ENCODE assay signal across 12 cellular contexts in genomic region chrX:70219938-70220764, GRCh38. TPM values are rescaled to one million over a fixed set of nuclear protein-coding genes. Genes with fewer than 3 reads are reported as not detected.
DNase-seq lines count a peak whose midpoint lies in the region; TF ChIP-seq lines count a peak whose summit lies in the region.
"Had no signal": no experiment of that assay in that cellular context is flagged by ENCODE, and none has a peak within 500 bp of the region (broad histone marks: within the 10 kb centered on the region; RNA-seq: fewer than 3 reads in every experiment).

No MANE protein-coding gene starts in this region.

- peak overlapping the region in 3 of 5 donors; percentile 20 to 59 (median 53) for H3K27ac ChIP-seq in adrenal gland
- H3K27ac ChIP-seq: SK-N-MC had no signal

- 40 to 51% (median 48%) methylated on average over 4 to 5 of the region's 5 CpGs for WGBS in adrenal gland, 4 donors

- H3K9me3 ChIP-seq in adrenal gland (replicated peaks in 1 of 3): no peaks in the 10 kb centered on the region

- no peak overlapping the region for H3K4me3 ChIP-seq in adrenal gland
- H3K4me3 ChIP-seq: SK-N-MC had no signal

- peaks cover 17% of the 10 kb centered on the region for H3K27me3 ChIP-seq in adrenal gland

- peak; percentile 76 for DNase-seq in Caki2 (ENCODE audit: low read depth)
- peak; percentile 34 for DNase-seq in NCI-H1694 treated with DMSO at 0.1 percent for 48 hours (lab: John Stamatoyannopoulos, UW)
- peak; percentile 21 to 84 (median 71) for DNase-seq in adrenal gland
- peak; percentile 7 for DNase-seq in iPS-NIHi11 (ENCODE audit: low spot score)
- no peak for DNase-seq in posterior cingulate gyrus
- DNase-seq in cortex of kidney (lab: John Stamatoyannopoulos, UW): no peak
- no peak for DNase-seq in MV-4-11 (lab: John Stamatoyannopoulos, UW)
- DNase-seq in GM20000 (ENCODE audit: low spot score): no peak
- DNase-seq: caudate nucleus; CD4-positive, alpha-beta T cell; HCEC 1CT had no signal

- H3K4me1 ChIP-seq in adrenal gland (replicated peaks in 1 of 2): no peaks in the 10 kb centered on the region

- TF ChIP-seq POLR2A in adrenal gland (IDR thresholded peaks at IDR 0.05): no peak

- intact Hi-C loops in adrenal gland (cut with DNase I): no loop called here
- intact Hi-C loops in posterior cingulate gyrus (cut with DNase I): no loop called here

- H3K36me3 ChIP-seq in adrenal gland (replicated peaks in 1 of 2): no peaks in the 10 kb centered on the region

- in situ Hi-C loops in Caki2 (cut with HindIII; ENCODE audit: low pct_unique_long_range_greater_than_20kb, low sequenced_read_pairs): no loop called here

- TF ChIP-seq CTCF in adrenal gland (IDR thresholded peaks at IDR 0.05): no peak
- TF ChIP-seq CTCF in GM20000 (IDR thresholded peaks at IDR 0.05; ENCODE audit: extremely low read depth, missing control alignments): no peak

RNA-seq across cellular contexts. Expression of gene AWAT1, which starts 14.3 kb away (rescaled TPM):
- total RNA-seq in Caki2 (2014; rRNA removed; shearing (Covaris generic); ENCODE audit: low replicate concordance): not detected in 2 replicates
- not detected for total RNA-seq in adrenal gland
- polyA plus RNA-seq in adrenal gland: not detected
- total RNA-seq: CD4-positive, alpha-beta T cell had no signal

RNA-seq across cellular contexts. Expression of gene P2RY4, which starts 39.9 kb away (rescaled TPM):
- not detected in 2 replicates for total RNA-seq in Caki2 (2014; rRNA removed; shearing (Covaris generic); ENCODE audit: low replicate concordance)
- under 1 TPM in 5 of 8 donors, not detected in 3; 0.14 to 0.37 (median 0.32) TPM for total RNA-seq in adrenal gland
- under 1 TPM in 1 of 3 donors, not detected in 2; 0.03 TPM for polyA plus RNA-seq in adrenal gland

RNA-seq across cellular contexts. Expression of gene DGAT2L6, which starts 42.9 kb away (rescaled TPM):
- total RNA-seq in Caki2 (2014; rRNA removed; shearing (Covaris generic); ENCODE audit: low replicate concordance): not detected in 2 replicates
- total RNA-seq in adrenal gland: not detected
- polyA plus RNA-seq in adrenal gland: not detected
- total RNA-seq: CD4-positive, alpha-beta T cell had no signal

RNA-seq across cellular contexts. Expression of gene ARR3, which starts 48.0 kb away (rescaled TPM):
- total RNA-seq in Caki2 (2014; rRNA removed; shearing (Covaris generic); ENCODE audit: low replicate concordance): not detected in 2 replicates
- total RNA-seq in adrenal gland: not detected
- not detected for polyA plus RNA-seq in adrenal gland
- total RNA-seq: CD4-positive, alpha-beta T cell had no signal

Comparison
In these comparisons a context has a peak if more than half of its experiments do, and no peak if none do; other contexts are left out.
1. DNase-seq: peak in Caki2 (single experiment), NCI-H1694 treated with DMSO at 0.1 percent for 48 hours (single experiment), adrenal gland (7 of 7) and iPS-NIHi11 (single experiment); none in posterior cingulate gyrus (0 of 10), cortex of kidney (single experiment), MV-4-11 (single experiment) and GM20000 (single experiment).